27 cellular contexts compared by ENCODE assay signal in genomic region chr2:140986456-140986855, GRCh38.
DNase-seq lines count a peak whose midpoint lies in the region; ATAC-seq, FAIRE-seq and TF ChIP-seq lines count a peak whose summit lies in the region.
"Had no signal": no experiment of that assay in that cellular context is flagged by ENCODE, and none has a peak within 500 bp of the region (broad histone marks: within the 10 kb centered on the region; RNA-seq: fewer than 3 reads in every experiment).

No MANE protein-coding gene starts in this region.

- ATAC-seq in WTC11: peak; percentile 66
- ATAC-seq: A549; CD8-positive, alpha-beta T cell; GM12878 had no signal

- H3K18ac ChIP-seq in H1 (ENCODE audit: extremely low read depth, low read length): no peak overlapping the region

- no peaks in the 10 kb centered on the region for H3K36me3 ChIP-seq in H1 (ENCODE audit: control insufficient read depth in 2 of 4, insufficient read depth in 4 of 4, low read length in 3 of 4)
- H3K36me3 ChIP-seq in neural progenitor cell: no peaks in the 10 kb centered on the region
- H3K36me3 ChIP-seq in right atrium auricular region: no peaks in the 10 kb centered on the region
- H3K36me3 ChIP-seq: BLaER1 treated with 17β-estradiol and CSF1 and Interleukin-3, amounts not matched to agents 10 nM and 100 nM had no signal

- intact Hi-C loops in cardiac septum (cut with DNase I): no loop called here

- no peak overlapping the region for H3K14ac ChIP-seq in H1 (ENCODE audit: insufficient read length)

- TF ChIP-seq POLR2A in H1 (IDR thresholded peaks at IDR 0.05; ENCODE audit: control extremely low read depth in 1 of 2, low read depth in 2 of 2, low read length in 2 of 2): no peak

- no peak overlapping the region for H4K91ac ChIP-seq in H1 (replicated peaks; ENCODE audit: insufficient read length, low read length)

- H3K4me1 Mint-ChIP-seq in WTC11 (peaks cover 12% of the 10 kb centered on the region), neural progenitor cell (peaks cover 13% of the 10 kb centered on the region)
- H3K4me1 Mint-ChIP-seq: B cell had no signal

- H2BK12ac ChIP-seq in H1 (ENCODE audit: low read depth, low read length): no peak overlapping the region

- H2BK15ac ChIP-seq in H1 (ENCODE audit: low read length): no peak overlapping the region

- H3K23ac ChIP-seq in H1 (ENCODE audit: insufficient read length): no peak overlapping the region

- no peak overlapping the region for H2BK5ac ChIP-seq in H1 (ENCODE audit: low read depth, low read length)

- CTCF ChIA-PET in WTC11 (lab: Charles Lee) (no interaction called here), H1 (lab: Charles Lee; ENCODE audit: partially characterized antibody) (no interaction called here)

- H3K27ac ChIP-seq in H1 (ENCODE audit: low read depth, low read length): no peak overlapping the region
- H3K27ac ChIP-seq in neural progenitor cell: no peak overlapping the region
- H3K27ac ChIP-seq in right atrium auricular region: no peak overlapping the region
- H3K27ac ChIP-seq: 22Rv1; A549; BLaER1 treated with 17β-estradiol and CSF1 and Interleukin-3, amounts not matched to agents 10 nM and 100 nM; C4-2B had no signal

- H4K5ac ChIP-seq in H1 (ENCODE audit: insufficient read length, low read depth, low read length): no peak overlapping the region

- TF ChIP-seq CTCF in WTC11 (IDR thresholded peaks at IDR 0.05) (no peak), H1 (IDR thresholded peaks at IDR 0.05; ENCODE audit: control extremely low read depth in 1 of 3, insufficient read depth in 1 of 3, low read depth in 1 of 3, low read length in 3 of 3) (no peak), neural progenitor cell (IDR thresholded peaks at IDR 0.05) (no peak), right atrium auricular region (IDR thresholded peaks at IDR 0.05) (no peak)

- H4K8ac ChIP-seq in H1 (ENCODE audit: extremely low read depth, insufficient read depth, low read length): no peak overlapping the region

- H2AFZ ChIP-seq in H1 (ENCODE audit: low read length) (no peak overlapping the region), neural progenitor cell (replicated peaks) (peak overlapping the region; percentile 41)

- H3K9me3 ChIP-seq in H1 (ENCODE audit: insufficient read depth in 2 of 2, low read depth in 1 of 2, low read length in 1 of 2) (no peaks in the 10 kb centered on the region), neural progenitor cell (ENCODE audit: low read depth) (no peaks in the 10 kb centered on the region), right atrium auricular region (no peaks in the 10 kb centered on the region)
- H3K9me3 ChIP-seq: A549; BLaER1 treated with 17β-estradiol and CSF1 and Interleukin-3, amounts not matched to agents 10 nM and 100 nM had no signal

- WGBS in H1 (ENCODE audit: extremely low coverage in 1 of 2, insufficient coverage in 1 of 2, insufficient read length in 1 of 2, insufficient replicate concordance in 2 of 2, low coverage in 1 of 2, low lambda C conversion rate in 2 of 2, missing lambda C conversion rate in 1 of 2), 2 experiments: 84% methylated on average over 1 of the region's 1 CpG; no CpG with 5 or more reads in 1 of the 2 experiments

- no peaks in the 10 kb centered on the region for H3K23me2 ChIP-seq in H1 (ENCODE audit: low read depth, low read length)

- FAIRE-seq in H1 (lab: Jason Lieb, UNC): no peak
- FAIRE-seq: A549, GM12878, GM12892, GM18507 had no signal

- no peak overlapping the region for H2BK120ac ChIP-seq in H1 (replicated peaks; ENCODE audit: low read depth, low read length)

- H3K27ac Mint-ChIP-seq in WTC11 (no peak overlapping the region), neural progenitor cell (no peak overlapping the region)
- H3K27ac Mint-ChIP-seq: B cell; CD4-positive, alpha-beta T cell; CD8-positive, alpha-beta T cell had no signal

- H3F3A ChIP-seq in neural progenitor cell (ENCODE audit: low read depth): no peaks in the 10 kb centered on the region

- no peaks in the 10 kb centered on the region for H3K27me3 Mint-ChIP-seq in WTC11 (ENCODE audit: low read depth)
- no peaks in the 10 kb centered on the region for H3K27me3 Mint-ChIP-seq in neural progenitor cell (ENCODE audit: insufficient read depth, low read depth)
- H3K27me3 Mint-ChIP-seq: B cell; CD4-positive, alpha-beta T cell had no signal

- H3K56ac ChIP-seq in H1 (replicated peaks; ENCODE audit: insufficient read length, low read depth, low read length): no peak overlapping the region

- H3K4me3 Mint-ChIP-seq in WTC11: no peak overlapping the region
- H3K4me3 Mint-ChIP-seq in neural progenitor cell: no peak overlapping the region
- H3K4me3 Mint-ChIP-seq: B cell; CD4-positive, alpha-beta T cell; CD8-positive, alpha-beta T cell had no signal

- H3K9me3 Mint-ChIP-seq in WTC11: no peaks in the 10 kb centered on the region
- no peaks in the 10 kb centered on the region for H3K9me3 Mint-ChIP-seq in neural progenitor cell

- H3K9ac ChIP-seq in H1 (replicated peaks in 1 of 4; ENCODE audit: extremely low read depth in 1 of 4, low read depth in 3 of 4, low read length in 3 of 4) (no peak overlapping the region), neural progenitor cell (no peak overlapping the region)
- H3K9ac ChIP-seq: BLaER1 treated with 17β-estradiol and CSF1 and Interleukin-3, amounts not matched to agents 10 nM and 100 nM had no signal

- H3K79me2 ChIP-seq in H1 (ENCODE audit: control insufficient read depth in 1 of 2, insufficient read depth in 2 of 2, low read length in 2 of 2) (no peaks in the 10 kb centered on the region), neural progenitor cell (ENCODE audit: low read depth) (no peaks in the 10 kb centered on the region)

- H3K79me1 ChIP-seq in H1 (ENCODE audit: low read depth, low read length): no peaks in the 10 kb centered on the region

- no peaks in the 10 kb centered on the region for H4K20me1 ChIP-seq in H1 (replicated peaks in 1 of 2; ENCODE audit: control insufficient read depth in 1 of 2, insufficient read depth in 2 of 2, low read length in 2 of 2)
- H4K20me1 ChIP-seq in neural progenitor cell (ENCODE audit: low read depth): no peaks in the 10 kb centered on the region
- H4K20me1 ChIP-seq: BLaER1 treated with 17β-estradiol and CSF1 and Interleukin-3, amounts not matched to agents 10 nM and 100 nM had no signal

- H3K4ac ChIP-seq in H1 (replicated peaks; ENCODE audit: insufficient read length, low read depth, low read length): no peak overlapping the region

- TF ChIP-seq EP300 in H1 (IDR thresholded peaks at IDR 0.05; ENCODE audit: borderline replicate concordance in 1 of 2, low read depth in 2 of 2, low read length in 2 of 2): no peak

- no peak for TF ChIP-seq RAD21 in H1 (IDR thresholded peaks at IDR 0.05 in 1 of 2, conservative IDR thresholded peaks at IDR 0.05 in 1 of 2; ENCODE audit: low read depth in 2 of 2, low read length in 2 of 2)

- no peak overlapping the region for H2BK20ac ChIP-seq in H1 (ENCODE audit: low read length)

- H3K27me3 ChIP-seq in H1 (replicated peaks in 1 of 4; ENCODE audit: control insufficient read depth in 3 of 4, extremely low read depth in 1 of 4, insufficient read depth in 3 of 4, low read length in 3 of 4): no peaks in the 10 kb centered on the region
- H3K27me3 ChIP-seq in neural progenitor cell: no peaks in the 10 kb centered on the region
- no peaks in the 10 kb centered on the region for H3K27me3 ChIP-seq in right atrium auricular region
- H3K27me3 ChIP-seq: BLaER1 treated with 17β-estradiol and CSF1 and Interleukin-3, amounts not matched to agents 10 nM and 100 nM had no signal

- H3K4me1 ChIP-seq in H1 (replicated peaks in 1 of 4; ENCODE audit: control insufficient read depth in 3 of 4, insufficient read depth in 4 of 4, low read length in 3 of 4) (no peaks in the 10 kb centered on the region; a peak in 1 of 7 replicates), neural progenitor cell (no peaks in the 10 kb centered on the region), right atrium auricular region (no peaks in the 10 kb centered on the region)
- H3K4me1 ChIP-seq: A549; BLaER1 treated with 17β-estradiol and CSF1 and Interleukin-3, amounts not matched to agents 10 nM and 100 nM had no signal

- POLR2A ChIA-PET in WTC11 (lab: Charles Lee): no interaction called here
- POLR2A ChIA-PET in H1 (lab: Charles Lee; ENCODE audit: partially characterized antibody): no interaction called here

- no peak overlapping the region for H2AK5ac ChIP-seq in H1 (ENCODE audit: low read depth, low read length)

- H3K4me2 ChIP-seq in H1 (ENCODE audit: insufficient read depth in 1 of 2, low read depth in 2 of 2, low read length in 2 of 2) (no peak overlapping the region), neural progenitor cell (no peak overlapping the region)
- H3K4me2 ChIP-seq: A549; BLaER1 treated with 17β-estradiol and CSF1 and Interleukin-3, amounts not matched to agents 10 nM and 100 nM had no signal

- no peaks in the 10 kb centered on the region for H3K36me3 Mint-ChIP-seq in WTC11
- H3K36me3 Mint-ChIP-seq in neural progenitor cell: no peaks in the 10 kb centered on the region
- H3K36me3 Mint-ChIP-seq: CD8-positive, alpha-beta T cell had no signal

- H3K4me3 ChIP-seq in H1 (ENCODE audit: extremely low read depth in 1 of 4, insufficient read depth in 2 of 4, low read depth in 3 of 4, low read length in 4 of 4): no peak overlapping the region
- no peak overlapping the region for H3K4me3 ChIP-seq in neural progenitor cell
- no peak overlapping the region for H3K4me3 ChIP-seq in right atrium auricular region
- H3K4me3 ChIP-seq: A549; BLaER1 treated with 17β-estradiol and CSF1 and Interleukin-3, amounts not matched to agents 10 nM and 100 nM; GM12878 had no signal

- DNase-seq in NCI-H82 (lab: John Stamatoyannopoulos, UW) (peak; percentile 23), NCI-H82 treated with DMSO at 0.1 percent for 48 hours (lab: John Stamatoyannopoulos, UW; ENCODE audit: unreplicated experiment) (no peak), WTC11 (ENCODE audit: low spot score) (no peak), H1 (ENCODE audit: low read depth in 1 of 2, low spot score in 2 of 2) (no peak), neural progenitor cell (ENCODE audit: low spot score) (no peak), right atrium auricular region (ENCODE audit: low spot score) (no peak), cardiac septum (ENCODE audit: low spot score) (no peak)
- DNase-seq in stimulated activated CD4-positive, alpha-beta T cell treated with anti-CD3 and anti-CD28 coated beads, Interleukin-4, amount 100 ng/mL, for 1 hour: no peak
- DNase-seq: AML-193; CD4-positive, alpha-beta T cell; CD8-positive, alpha-beta T cell; COR-L47; DMS 273 treated with DMSO at 0.1 percent for 48 hours; DMS153; DMS53; DMS79; DND-41; EL; GDM1 had no signal

TF ChIP-seq in WTC11, 78 proteins besides CTCF, POLR2A, EP300 and RAD21 (continues in another document):
- 0 out of 2 replicates have a peak, but pooled peaks have one; percentile 2 for TF ChIP-seq ZNF423 (CRISPR knock-in tag; IDR thresholded peaks at IDR 0.05)

TF ChIP-seq in H1, 55 proteins besides CTCF, POLR2A, EP300 and RAD21:
- TF ChIP-seq CHD1 (IDR thresholded peaks at IDR 0.05; ENCODE audit: low read depth, low read length) (no peak), POU5F1 (IDR thresholded peaks at IDR 0.05; ENCODE audit: low read depth, low read length) (0 out of 2 replicates have a peak, but pooled peaks have one; percentile 10), HDAC6 (IDR thresholded peaks at IDR 0.05; ENCODE audit: low read depth, low read length) (no peak), SIRT6 (IDR thresholded peaks at IDR 0.05; ENCODE audit: low read length) (no peak)
TF ChIP-seq in H1: peak in this region for 1.
